In the genomic region with DNA sequence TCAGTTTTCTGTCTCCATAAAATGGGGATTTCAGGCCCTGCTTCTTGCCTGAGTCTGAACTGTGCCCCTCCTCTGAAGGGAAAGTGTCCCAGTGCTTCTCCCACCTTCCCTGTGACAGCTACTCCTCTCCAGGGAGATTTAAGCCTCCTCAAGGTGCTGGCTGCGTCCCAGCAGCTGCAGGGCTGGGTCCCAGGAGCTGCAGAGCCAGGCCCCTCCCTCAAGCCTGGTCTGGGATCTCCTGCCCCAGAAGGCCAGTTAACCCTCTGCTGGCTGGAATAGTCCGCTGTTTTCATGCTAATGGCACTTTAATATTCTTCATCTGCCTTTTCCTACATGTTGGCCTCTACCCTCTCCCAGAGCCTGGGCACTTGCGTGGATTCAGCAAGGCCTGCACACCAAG, we compare ENCODE assay signal across 15 cellular contexts.
A peak's percentile ranks its signal among the peaks of the same experiment; 100 is the strongest.
DNase-seq lines count a peak whose midpoint lies in the region; ATAC-seq and TF ChIP-seq lines count a peak whose summit lies in the region.
"Had no signal": no experiment of that assay in that cellular context is flagged by ENCODE, and none has a peak within 500 bp of the region (broad histone marks: within the 10 kb centered on the region; RNA-seq: fewer than 3 reads in every experiment).

No MANE protein-coding gene starts in this region.

- no peaks in the 10 kb centered on the region for H3K36me3 ChIP-seq in H7 (replicated peaks; ENCODE audit: control insufficient read depth, insufficient read depth, low read length)
- H3K36me3 ChIP-seq in sigmoid colon = no peaks in the 10 kb centered on the region

- peaks cover 0 to 51% (median 40%) of the 10 kb centered on the region in 4 donors for H3K4me1 ChIP-seq in sigmoid colon

- H3K27me3 ChIP-seq in H7 (ENCODE audit: control insufficient read depth, insufficient read depth, low read length) = no peaks in the 10 kb centered on the region; the same call in 1 of the 2 replicates
- no peaks in the 10 kb centered on the region for H3K27me3 ChIP-seq in sigmoid colon

- H3K27ac ChIP-seq in sigmoid colon = no peak overlapping the region
- H3K27ac ChIP-seq: GM23248 had no signal

- intact Hi-C loops in left colon (cut with DNase I, micrococcal nuclease) = no loop called here
- intact Hi-C loops in sigmoid colon (cut with DNase I) = no loop called here

- H3K4me3 ChIP-seq in H7 (ENCODE audit: insufficient read depth, low read depth, low read length) (no peak overlapping the region), sigmoid colon (no peak overlapping the region)
- H3K4me3 ChIP-seq: GM23248 had no signal

- TF ChIP-seq EP300 in sigmoid colon (IDR thresholded peaks at IDR 0.05) = no peak

- DNase-seq in D341Med (ENCODE audit: low spot score) (peak; percentile 51), H7 (peak; percentile 51), left colon (no peak), sigmoid colon (peak; percentile 34), DMS153 (lab: John Stamatoyannopoulos, UW) (no peak), SIG-M5 treated with dmso at 0.1 percent for 504 hours (lab: John Stamatoyannopoulos, UW; ENCODE audit: unreplicated experiment) (no peak), NCI-H748 (lab: John Stamatoyannopoulos, UW; ENCODE audit: unreplicated experiment) (no peak)
- DNase-seq: C1 segment of cervical spinal cord; Calu3; CD4-positive, alpha-beta T cell; DMS53; GF-D8; GM23248; H9; IMR-90 had no signal

- whole genome bisulfite sequencing in sigmoid colon, 2 donors = 48 to 79% methylated on average over 3 of the region's 3 CpGs

- no peaks in the 10 kb centered on the region for H3K9me3 ChIP-seq in sigmoid colon

- no peak for TF ChIP-seq POLR2A in sigmoid colon (IDR thresholded peaks at IDR 0.05)

- peak; percentile 35 for ATAC-seq in left colon

- TF ChIP-seq CTCF in sigmoid colon (IDR thresholded peaks at IDR 0.05) = no peak

Comparison
In these comparisons a context has a peak if more than half of its experiments do, and no peak if none do; other contexts are left out.
1. DNase-seq: peak in D341Med (single experiment), H7 (single experiment) and sigmoid colon (single experiment); none in left colon (0 of 2), DMS153 (single experiment), SIG-M5 treated with dmso at 0.1 percent for 504 hours (single experiment) and NCI-H748 (single experiment).